ENCODE assay signal across 24 cellular contexts in the genomic region with DNA sequence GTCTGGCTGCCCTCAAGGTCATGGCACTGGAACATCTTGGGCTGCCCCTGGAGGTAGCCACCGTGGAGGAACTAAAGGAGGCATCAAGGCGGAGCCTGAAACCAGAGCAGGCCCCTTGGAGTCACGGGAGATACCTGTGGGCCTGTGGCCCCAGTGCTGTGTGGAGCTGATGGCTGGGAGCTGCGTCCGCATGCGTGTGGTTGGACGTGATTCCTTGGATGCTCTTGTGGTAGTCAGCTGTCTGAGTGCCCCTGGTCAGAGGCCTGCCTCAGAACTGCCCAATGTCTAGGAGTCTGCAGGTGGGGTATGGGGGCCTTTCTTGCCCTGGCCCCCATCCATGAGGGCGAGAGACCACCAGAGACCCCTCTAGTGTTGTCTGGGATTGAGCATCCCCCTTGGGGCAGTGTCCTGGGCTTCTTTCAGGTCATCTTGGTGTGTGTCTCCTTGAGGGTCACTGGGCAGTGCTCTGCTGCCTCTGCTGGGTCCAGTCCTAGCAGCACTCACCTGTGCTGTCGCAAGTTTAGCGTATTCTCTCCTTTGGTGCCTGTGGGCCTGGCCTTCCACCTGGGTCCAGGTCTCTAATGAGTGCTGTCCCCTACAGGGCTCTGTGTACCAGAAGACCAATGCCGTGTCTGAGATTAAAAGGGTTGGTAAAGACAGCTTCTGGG. TPM values are rescaled to one million over a fixed set of nuclear protein-coding genes. Genes with fewer than 3 reads are reported as not detected.
A peak's percentile ranks its signal among the peaks of the same experiment; 100 is the strongest.
DNase-seq lines count a peak whose midpoint lies in the region; ATAC-seq and TF ChIP-seq lines count a peak whose summit lies in the region.
"Had no signal": no experiment of that assay in that cellular context is flagged by ENCODE, and none has a peak within 500 bp of the region (broad histone marks: within the 10 kb centered on the region; RNA-seq: fewer than 3 reads in every experiment).

No MANE protein-coding gene starts in this region.

- H3K4me3 Mint-ChIP-seq in activated T-cell treated with anti-CD3 and anti-CD28 coated beads, Interleukin-2, amount 50 U/mL, for 24 hours, result no peak overlapping the region
- H3K4me3 Mint-ChIP-seq in IgD-negative memory B cell (peak overlapping the region in 3 of 4 donors; percentile 11 to 93 (median 85)), osteocyte (ENCODE audit: unreplicated experiment) (no peak overlapping the region)
- H3K4me3 Mint-ChIP-seq in stimulated activated effector memory CD8-positive, alpha-beta T cell treated with anti-CD3 and anti-CD28 coated beads, Interleukin-12 subunit alpha, Interleukin-12 subunit beta, amount 100 ng/mL, for 72 hours, result no peak overlapping the region
- H3K4me3 Mint-ChIP-seq: activated CD4-positive, alpha-beta T cell treated with anti-CD3 and anti-CD28 coated beads, Interleukin-2, amount 10 ng/mL, durations not matched to agents 24 days and 14 days; endodermal cell had no signal

- no peaks in the 10 kb centered on the region for H3K9me3 ChIP-seq in right cardiac atrium (ENCODE audit: control insufficient read depth, low read length)
- H3K9me3 ChIP-seq: HAP-1, tibial nerve had no signal

- H3K4me3 ChIP-seq in right cardiac atrium (ENCODE audit: low read length), result no peak overlapping the region
- H3K4me3 ChIP-seq: HAP-1, hepatocyte, tibial nerve had no signal

- peak; percentile 18 for DNase-seq in activated T-cell treated with anti-CD3 and anti-CD28 coated beads, Interleukin-2, amount 50 U/mL, for 24 hours
- no peak for DNase-seq in activated T-cell treated with anti-CD3 and anti-CD28 coated beads, Interleukin-2, amount 50 U/mL, for 48 hours
- DNase-seq in right cardiac atrium (peak in 2 of 3 donors; percentile 31 to 45), osteocyte (ENCODE audit: extremely low spot score, unreplicated experiment) (no peak)
- DNase-seq in stimulated activated effector memory CD8-positive, alpha-beta T cell treated with anti-CD3 and anti-CD28 coated beads, Interleukin-12 subunit alpha, Interleukin-12 subunit beta, amount 100 ng/mL, for 72 hours (ENCODE audit: low spot score in 2 of 2), result no peak
- DNase-seq in stimulated activated naive CD8-positive, alpha-beta T cell treated with anti-CD3 and anti-CD28 coated beads, Interleukin-15, Interleukin-2, amounts not matched to agents 100 U/mL and 50 U/mL, for 24 hours, result no peak
- DNase-seq: activated CD4-positive, alpha-beta T cell treated with anti-CD3 and anti-CD28 coated beads, Interleukin-2, amount 10 ng/mL, durations not matched to agents 24 days and 14 days; cerebellar nuclear complex; EL; endodermal cell; NCI-H1105 treated with DMSO at 0.1 percent for 48 hours; NCI-H2107; NCI-H526 treated with DMSO at 0.1 percent for 48 hours had no signal

- ATAC-seq in right cardiac atrium, result no peak
- no peak for ATAC-seq in stimulated activated effector memory CD8-positive, alpha-beta T cell treated with anti-CD3 and anti-CD28 coated beads, Interleukin-12 subunit alpha, Interleukin-12 subunit beta, amount 100 ng/mL, for 72 hours
- ATAC-seq in stimulated activated naive CD8-positive, alpha-beta T cell treated with anti-CD3 and anti-CD28 coated beads, Interleukin-15, Interleukin-2, amounts not matched to agents 100 U/mL and 50 U/mL, for 24 hours, result no peak
- ATAC-seq in HG03196 (IDR thresholded peaks at IDR 0.05; ENCODE audit: unreplicated experiment), result no peak

- peaks cover 28% of the 10 kb centered on the region for H3K4me1 Mint-ChIP-seq in activated T-cell treated with anti-CD3 and anti-CD28 coated beads, Interleukin-2, amount 50 U/mL, for 24 hours (ENCODE audit: low read depth)
- H3K4me1 Mint-ChIP-seq in IgD-negative memory B cell, result peaks cover 39 to 58% (median 54%) of the 10 kb centered on the region in 3 donors
- peaks cover 30% of the 10 kb centered on the region for H3K4me1 Mint-ChIP-seq in stimulated activated effector memory CD8-positive, alpha-beta T cell treated with anti-CD3 and anti-CD28 coated beads, Interleukin-12 subunit alpha, Interleukin-12 subunit beta, amount 100 ng/mL, for 72 hours
- no peaks in the 10 kb centered on the region for H3K4me1 Mint-ChIP-seq in osteocyte (ENCODE audit: unreplicated experiment)
- H3K4me1 Mint-ChIP-seq: endodermal cell had no signal

- no peaks in the 10 kb centered on the region for H3K9me3 Mint-ChIP-seq in activated T-cell treated with anti-CD3 and anti-CD28 coated beads, Interleukin-2, amount 50 U/mL, for 24 hours
- H3K9me3 Mint-ChIP-seq in IgD-negative memory B cell, result no peaks in the 10 kb centered on the region
- no peaks in the 10 kb centered on the region for H3K9me3 Mint-ChIP-seq in stimulated activated effector memory CD8-positive, alpha-beta T cell treated with anti-CD3 and anti-CD28 coated beads, Interleukin-12 subunit alpha, Interleukin-12 subunit beta, amount 100 ng/mL, for 72 hours
- H3K9me3 Mint-ChIP-seq in osteocyte (ENCODE audit: unreplicated experiment), result no peaks in the 10 kb centered on the region
- H3K9me3 Mint-ChIP-seq: activated CD4-positive, alpha-beta T cell treated with anti-CD3 and anti-CD28 coated beads, Interleukin-2, amount 10 ng/mL, durations not matched to agents 24 days and 14 days; endodermal cell had no signal

- intact Hi-C loops in right cardiac atrium (cut with DNase I), result loop anchor here in 1 of 4 donors (10.0 kb wide), 1 partner anchor 147 kb away; a partner anchor contains a TSS

- H3K27me3 ChIP-seq in right cardiac atrium (ENCODE audit: control insufficient read depth, insufficient read depth), result no peaks in the 10 kb centered on the region
- H3K27me3 ChIP-seq: hepatocyte, tibial nerve had no signal

- WGBS in right cardiac atrium, result 91% methylated on average over 11 of the region's 11 CpGs

- no peak for TF ChIP-seq CTCF in osteocyte (IDR thresholded peaks at IDR 0.05)

- no peaks in the 10 kb centered on the region for H3K4me1 ChIP-seq in right cardiac atrium (ENCODE audit: control insufficient read depth, insufficient read depth, low read length)
- H3K4me1 ChIP-seq: HAP-1, tibial nerve had no signal

- no peak overlapping the region for H3K27ac ChIP-seq in right cardiac atrium (ENCODE audit: low read length)
- H3K27ac ChIP-seq: hepatocyte, KMS-11, parathyroid adenoma, tibial nerve had no signal

- peak overlapping the region; percentile 50 for H3K27ac Mint-ChIP-seq in activated T-cell treated with anti-CD3 and anti-CD28 coated beads, Interleukin-2, amount 50 U/mL, for 24 hours
- H3K27ac Mint-ChIP-seq in IgD-negative memory B cell (peak overlapping the region; percentile 97 to 99 (median 97)), osteocyte (ENCODE audit: unreplicated experiment) (no peak overlapping the region)
- H3K27ac Mint-ChIP-seq in stimulated activated effector memory CD8-positive, alpha-beta T cell treated with anti-CD3 and anti-CD28 coated beads, Interleukin-12 subunit alpha, Interleukin-12 subunit beta, amount 100 ng/mL, for 72 hours, result peak overlapping the region; percentile 85
- H3K27ac Mint-ChIP-seq: activated CD4-positive, alpha-beta T cell treated with anti-CD3 and anti-CD28 coated beads, Interleukin-2, amount 10 ng/mL, durations not matched to agents 24 days and 14 days; endodermal cell had no signal

- no peaks in the 10 kb centered on the region for H3K27me3 Mint-ChIP-seq in activated T-cell treated with anti-CD3 and anti-CD28 coated beads, Interleukin-2, amount 50 U/mL, for 24 hours
- peaks cover 4% of the 10 kb centered on the region for H3K27me3 Mint-ChIP-seq in IgD-negative memory B cell
- H3K27me3 Mint-ChIP-seq in osteocyte (ENCODE audit: unreplicated experiment), result no peaks in the 10 kb centered on the region
- H3K27me3 Mint-ChIP-seq: activated CD4-positive, alpha-beta T cell treated with anti-CD3 and anti-CD28 coated beads, Interleukin-2, amount 10 ng/mL, durations not matched to agents 24 days and 14 days had no signal

- H3K36me3 Mint-ChIP-seq in activated T-cell treated with anti-CD3 and anti-CD28 coated beads, Interleukin-2, amount 50 U/mL, for 24 hours (ENCODE audit: low read depth), result peaks cover 97% of the 10 kb centered on the region
- peaks cover 7% of the 10 kb centered on the region for H3K36me3 Mint-ChIP-seq in IgD-negative memory B cell
- peaks cover 85% of the 10 kb centered on the region for H3K36me3 Mint-ChIP-seq in stimulated activated effector memory CD8-positive, alpha-beta T cell treated with anti-CD3 and anti-CD28 coated beads, Interleukin-12 subunit alpha, Interleukin-12 subunit beta, amount 100 ng/mL, for 72 hours
- peaks cover 51% of the 10 kb centered on the region for H3K36me3 Mint-ChIP-seq in osteocyte (ENCODE audit: unreplicated experiment)

RNA-seq across cellular contexts. Expression of a gene that starts 8.1 kb away (rescaled TPM):
- not detected for polyA plus RNA-seq in IgD-negative memory B cell
- total RNA-seq in right cardiac atrium, result 1,000 to 10,000 TPM in 2 of 4 donors, 100 to 1,000 TPM in 2; 946 to 1,159 (median 1,024) TPM
- polyA plus RNA-seq in right cardiac atrium, result 2,530 TPM
- 0.97 TPM in 1 of 2 replicates, not detected in the other for total RNA-seq in osteocyte
- total RNA-seq: A673, kidney epithelial cell had no signal
- polyA plus RNA-seq: hepatocyte had no signal

RNA-seq across cellular contexts. Expression of a gene that starts 12.8 kb away (rescaled TPM):
- polyA plus RNA-seq in IgD-negative memory B cell (384 TPM), right cardiac atrium (37.5 TPM)
- total RNA-seq in right cardiac atrium (10 to 100 TPM; 34.3 to 44.6 (median 38.1) TPM), osteocyte (94.5 and 106 TPM in 2 replicates)

RNA-seq across cellular contexts. Expression of a gene that starts 25.0 kb away (rescaled TPM):
- polyA plus RNA-seq in IgD-negative memory B cell, result 42.0 TPM
- total RNA-seq in right cardiac atrium, result 10 to 100 TPM; 24.5 to 28.9 (median 25.8) TPM
- 16.6 TPM for polyA plus RNA-seq in right cardiac atrium
- 29.3 and 31.9 TPM in 2 replicates for total RNA-seq in osteocyte

RNA-seq across cellular contexts. Expression of a gene that starts 46.8 kb away (rescaled TPM):
- polyA plus RNA-seq in IgD-negative memory B cell (3.7 TPM), right cardiac atrium (62.8 TPM)
- total RNA-seq in right cardiac atrium (100 to 1,000 TPM in 2 of 4 donors, 10 to 100 TPM in 2; 81.0 to 124 (median 103) TPM), osteocyte (781 and 794 TPM in 2 replicates)

RNA-seq across cellular contexts. Expression of a gene that starts 59.6 kb away (rescaled TPM):
- 0.10 TPM for polyA plus RNA-seq in IgD-negative memory B cell
- total RNA-seq in right cardiac atrium, result under 1 TPM in 1 of 4 donors, not detected in 3; 0.14 TPM
- polyA plus RNA-seq in right cardiac atrium, result 0.02 TPM
- not detected in 2 replicates for total RNA-seq in osteocyte
- total RNA-seq: A673; activated CD4-positive, alpha-beta T cell treated with anti-CD3 and anti-CD28 coated beads, Interleukin-2, amount 10 ng/mL, durations not matched to agents 24 days and 14 days; hepatocyte; kidney epithelial cell; mucosa of gallbladder; OCI-LY7; tibial nerve had no signal

Comparison
In these comparisons a context has a peak if more than half of its experiments do, and no peak if none do; other contexts are left out.
1. DNase-seq: peak in activated T-cell treated with anti-CD3 and anti-CD28 coated beads, Interleukin-2, amount 50 U/mL, for 24 hours (single experiment) and right cardiac atrium (2 of 3); none in activated T-cell treated with anti-CD3 and anti-CD28 coated beads, Interleukin-2, amount 50 U/mL, for 48 hours (0 of 2), stimulated activated effector memory CD8-positive, alpha-beta T cell treated with anti-CD3 and anti-CD28 coated beads, Interleukin-12 subunit alpha, Interleukin-12 subunit beta, amount 100 ng/mL, for 72 hours (0 of 2), stimulated activated naive CD8-positive, alpha-beta T cell treated with anti-CD3 and anti-CD28 coated beads, Interleukin-15, Interleukin-2, amounts not matched to agents 100 U/mL and 50 U/mL, for 24 hours (single experiment) and osteocyte (single experiment).
2. H3K4me3 Mint-ChIP-seq: peak in IgD-negative memory B cell (3 of 4); none in activated T-cell treated with anti-CD3 and anti-CD28 coated beads, Interleukin-2, amount 50 U/mL, for 24 hours (single experiment), stimulated activated effector memory CD8-positive, alpha-beta T cell treated with anti-CD3 and anti-CD28 coated beads, Interleukin-12 subunit alpha, Interleukin-12 subunit beta, amount 100 ng/mL, for 72 hours (single experiment) and osteocyte (single experiment).
3. RNA of a gene that starts 8.1 kb away (total RNA-seq): 946 to 1,159 TPM in right cardiac atrium; 0.97 TPM in osteocyte; every median in the first group is over 100 times any median in the second.